In genomic region chr21:41427556-41427955, GRCh38 we compare ENCODE assay signal across 14 cellular contexts. TPM values are rescaled to one million over a fixed set of nuclear protein-coding genes. Genes with fewer than 3 reads are reported as not detected.
DNase-seq lines count a peak whose midpoint lies in the region; ATAC-seq and TF ChIP-seq lines count a peak whose summit lies in the region.
"Had no signal": no experiment of that assay in that cellular context is flagged by ENCODE, and none has a peak within 500 bp of the region (broad histone marks: within the 10 kb centered on the region; RNA-seq: fewer than 3 reads in every experiment).

No MANE protein-coding gene starts in this region.

- CTCF ChIA-PET in PC-9 (lab: Charles Lee), result no interaction called here

- H3K4me2 ChIP-seq in PC-9, result no peak overlapping the region

- H3K4me1 ChIP-seq in left ventricle myocardium inferior, result peaks cover 35% of the 10 kb centered on the region
- H3K4me1 ChIP-seq in PC-9 (replicated peaks; ENCODE audit: insufficient read depth), result no peaks in the 10 kb centered on the region
- peaks cover 4% of the 10 kb centered on the region for H3K4me1 ChIP-seq in upper lobe of right lung
- H3K4me1 ChIP-seq: prostate gland had no signal

- ATAC-seq in upper lobe of right lung (no peak), GM19397 (IDR thresholded peaks at IDR 0.05; ENCODE audit: unreplicated experiment) (no peak)

- H3K9me3 ChIP-seq in left ventricle myocardium inferior (replicated peaks) (no peaks in the 10 kb centered on the region), PC-9 (ENCODE audit: insufficient read depth, low read depth) (no peaks in the 10 kb centered on the region), upper lobe of right lung (no peaks in the 10 kb centered on the region)
- H3K9me3 ChIP-seq: ascending aorta, prostate gland had no signal

- H3K36me3 ChIP-seq in left ventricle myocardium inferior (peaks cover 32% of the 10 kb centered on the region), PC-9 (ENCODE audit: low read depth) (no peaks in the 10 kb centered on the region), upper lobe of right lung (peaks cover 27% of the 10 kb centered on the region)
- H3K36me3 ChIP-seq: prostate gland had no signal

- H3K4me3 ChIP-seq in left ventricle myocardium inferior (peak overlapping the region; percentile 77), PC-9 (no peak overlapping the region), upper lobe of right lung (peak overlapping the region; percentile 59), dorsolateral prefrontal cortex (peak overlapping the region in 26 of 59 donors; percentile 55 to 82 (median 69))

- TSS peak; percentile 29 for BruUV-seq in PC-9 (replicated peaks; lab: Mats Ljungman, UMichigan)

- no peak overlapping the region for H2AFZ ChIP-seq in PC-9

- no peaks in the 10 kb centered on the region for H3K9me2 ChIP-seq in PC-9 (ENCODE audit: insufficient read depth)

- no peak for DNase-seq in left ventricle myocardium inferior
- DNase-seq in cardiac septum (ENCODE audit: low spot score), result no peak
- no peak for DNase-seq in PC-9
- DNase-seq in ecto neural progenitor cell (ENCODE audit: low spot score), result peak; percentile 26
- no peak for DNase-seq in upper lobe of right lung
- DNase-seq in dorsolateral prefrontal cortex, result no peak
- no peak for DNase-seq in DMS114 treated with DMSO at 0.1 percent for 48 hours (lab: John Stamatoyannopoulos, UW; ENCODE audit: unreplicated experiment)
- DNase-seq: EL, NCI-H1694 treated with DMSO at 0.1 percent for 48 hours, NCI-H524 treated with DMSO at 0.1 percent for 48 hours had no signal

- TF ChIP-seq CTCF in left ventricle myocardium inferior (IDR thresholded peaks at IDR 0.05; ENCODE audit: borderline replicate concordance), result no peak
- no peak for TF ChIP-seq CTCF in PC-9 (conservative IDR thresholded peaks at IDR 0.05)
- TF ChIP-seq CTCF in upper lobe of right lung (IDR thresholded peaks at IDR 0.05), result no peak
- TF ChIP-seq CTCF in dorsolateral prefrontal cortex (IDR thresholded peaks at IDR 0.05 in 54 of 56, conservative IDR thresholded peaks at IDR 0.05 in 2 of 56; ENCODE audit: low read depth in 1 of 56, partially characterized antibody in 56 of 56), result no peak

- intact Hi-C loops in left ventricle myocardium inferior (cut with micrococcal nuclease), result no loop called here
- intact Hi-C loops in cardiac septum (cut with DNase I), result no loop called here
- intact Hi-C loops in PC-9 (cut with micrococcal nuclease; ENCODE audit: unreplicated experiment), result loop anchor here (2.0 kb wide), 1 partner anchor 61 kb away; no protein-coding TSS in a partner anchor
- intact Hi-C loops in upper lobe of right lung (cut with DNase I), result no loop called here
- intact Hi-C loops in dorsolateral prefrontal cortex (cut with DNase I), result no loop called here

- H3K27ac ChIP-seq in left ventricle myocardium inferior (replicated peaks) (no peak overlapping the region), PC-9 (no peak overlapping the region), upper lobe of right lung (no peak overlapping the region), dorsolateral prefrontal cortex (peak overlapping the region in 2 of 59 donors; percentile 84 to 87)
- H3K27ac ChIP-seq: RWPE1 had no signal

- POLR2A ChIA-PET in PC-9 (lab: Charles Lee; ENCODE audit: unreplicated experiment), result no interaction called here

- H3F3A ChIP-seq in PC-9 (ENCODE audit: insufficient read depth, low read depth), result no peaks in the 10 kb centered on the region

- H4K20me1 ChIP-seq in PC-9 (ENCODE audit: insufficient read depth), result no peaks in the 10 kb centered on the region

- H3K79me2 ChIP-seq in PC-9 (ENCODE audit: low read depth), result no peaks in the 10 kb centered on the region

- H3K27me3 ChIP-seq in left ventricle myocardium inferior (ENCODE audit: low read depth), result peaks cover 28% of the 10 kb centered on the region
- no peaks in the 10 kb centered on the region for H3K27me3 ChIP-seq in PC-9 (ENCODE audit: insufficient read depth, low read depth)
- no peaks in the 10 kb centered on the region for H3K27me3 ChIP-seq in upper lobe of right lung
- H3K27me3 ChIP-seq in dorsolateral prefrontal cortex, result peaks cover 0 to 4% (median 0%) of the 10 kb centered on the region in 45 donors
- H3K27me3 ChIP-seq: ascending aorta had no signal

RNA-seq across cellular contexts. Expression of gene MX1, which starts 1.5 kb away (rescaled TPM):
- total RNA-seq in left ventricle myocardium inferior (8.8 TPM), cardiac septum (11.0 TPM), PC-9 (2021) (6.4 and 10.7 TPM in 2 replicates), upper lobe of right lung (142 TPM), dorsolateral prefrontal cortex (100 to 1,000 TPM in 3 of 120 experiments, 10 to 100 TPM in 117; 24.2 to 223 (median 40.0) TPM)
